Comparison of ENCODE assay signal across 22 cellular contexts in genomic region chr11:115162919-115163318, GRCh38.
"Had no signal": no experiment of that assay in that cellular context is flagged by ENCODE, and none has a peak within 500 bp of the region (broad histone marks: within the 10 kb centered on the region; RNA-seq: fewer than 3 reads in every experiment).

No MANE protein-coding gene starts in this region.

- H3K4me3 Mint-ChIP-seq: naive thymus-derived CD8-positive, alpha-beta T cell; stimulated activated naive B cell treated with anti-CD40 and anti-IgM and Interleukin-4, amounts not matched to agents 10 μg/mL and 1 μg/mL and 100 μg/mL, for 72 hours; stimulated activated naive CD8-positive, alpha-beta T cell treated with anti-CD3 and anti-CD28 coated beads, Interleukin-15, amount 100 ng/mL, for 72 hours had no signal

- H3K36me3 ChIP-seq: esophagus squamous epithelium, heart left ventricle, neutrophil, right atrium auricular region, sigmoid colon, tibial nerve, upper lobe of right lung, vagina had no signal

- ATAC-seq: heart left ventricle; mucosa of descending colon; naive thymus-derived CD8-positive, alpha-beta T cell; stimulated activated naive B cell treated with anti-CD40 and anti-IgM and Interleukin-4, amounts not matched to agents 10 μg/mL and 1 μg/mL and 100 μg/mL, for 72 hours; stimulated activated naive CD8-positive, alpha-beta T cell treated with anti-CD3 and anti-CD28 coated beads, Interleukin-15, amount 100 ng/mL, for 72 hours; upper lobe of right lung had no signal

- H3K4me1 Mint-ChIP-seq: naive thymus-derived CD8-positive, alpha-beta T cell; stimulated activated naive B cell treated with anti-CD40 and anti-IgM and Interleukin-4, amounts not matched to agents 10 μg/mL and 1 μg/mL and 100 μg/mL, for 72 hours; stimulated activated naive CD8-positive, alpha-beta T cell treated with anti-CD3 and anti-CD28 coated beads, Interleukin-15, amount 100 ng/mL, for 72 hours had no signal

- DNase-seq: cortex of kidney; dorsolateral prefrontal cortex; effector CD8-positive, alpha-beta T cell; esophagus squamous epithelium; foreskin fibroblast; heart left ventricle; hippocampal formation; kidney glomerular epithelial cell; mucosa of descending colon; naive thymus-derived CD8-positive, alpha-beta T cell; sigmoid colon; stimulated activated CD4-positive, alpha-beta T cell treated with anti-CD3 and anti-CD28 coated beads, Interleukin-2, amount 100 ng/mL, for 24 hours; stimulated activated CD4-positive, alpha-beta T cell treated with anti-CD3 and anti-CD28 coated beads, Interleukin-4, amount 100 ng/mL, for 4 hours; stimulated activated naive B cell treated with anti-CD40 and anti-IgM and Interleukin-4, amounts not matched to agents 10 μg/mL and 1 μg/mL and 100 μg/mL, for 72 hours; stimulated activated naive CD8-positive, alpha-beta T cell treated with anti-CD3 and anti-CD28 coated beads, Interleukin-15, amount 100 ng/mL, for 72 hours; testis; upper lobe of right lung had no signal

- H3K4me3 ChIP-seq: dorsolateral prefrontal cortex, esophagus squamous epithelium, heart left ventricle, mucosa of descending colon, right atrium auricular region, sigmoid colon, skin epidermis, testis, tibial nerve, upper lobe of right lung, vagina had no signal

- H3K4me1 ChIP-seq: right atrium auricular region, sigmoid colon, testis, upper lobe of right lung had no signal

- H3K9me3 ChIP-seq: esophagus squamous epithelium, heart left ventricle, mucosa of descending colon, neutrophil, right atrium auricular region, sigmoid colon, testis, tibial nerve, upper lobe of right lung, vagina had no signal

- H3K36me3 Mint-ChIP-seq: naive thymus-derived CD8-positive, alpha-beta T cell; stimulated activated naive B cell treated with anti-CD40 and anti-IgM and Interleukin-4, amounts not matched to agents 10 μg/mL and 1 μg/mL and 100 μg/mL, for 72 hours had no signal

- H3K27ac ChIP-seq: dorsolateral prefrontal cortex, esophagus squamous epithelium, heart left ventricle, neutrophil, right atrium auricular region, sigmoid colon, skin epidermis, testis, tibial nerve, upper lobe of right lung, vagina had no signal

- H3K27ac Mint-ChIP-seq: naive thymus-derived CD8-positive, alpha-beta T cell; stimulated activated naive B cell treated with anti-CD40 and anti-IgM and Interleukin-4, amounts not matched to agents 10 μg/mL and 1 μg/mL and 100 μg/mL, for 72 hours; stimulated activated naive CD8-positive, alpha-beta T cell treated with anti-CD3 and anti-CD28 coated beads, Interleukin-15, amount 100 ng/mL, for 72 hours had no signal

- H3K27me3 ChIP-seq: right atrium auricular region, testis, vagina had no signal

- H3K9me3 Mint-ChIP-seq: stimulated activated naive CD8-positive, alpha-beta T cell treated with anti-CD3 and anti-CD28 coated beads, Interleukin-15, amount 100 ng/mL, for 72 hours had no signal
